ENCODE assay signal across 2 cellular contexts in genomic region chr19:16482745-16483144, GRCh38.
A peak's percentile ranks its signal among the peaks of the same experiment; 100 is the strongest.
TF ChIP-seq lines count a peak whose summit lies in the region.

No MANE protein-coding gene starts in this region.

TF ChIP-seq in HepG2, 621 proteins besides CTCF, POLR2A, EP300 and RAD21:
- TF ChIP-seq ZNF501 (CRISPR knock-in tag; IDR thresholded peaks at IDR 0.05): no peak
- TF ChIP-seq CEBPG (CRISPR knock-in tag; IDR thresholded peaks at IDR 0.05): 0 out of 2 replicates have a peak, but pooled peaks have one; percentile 10
- no peak for TF ChIP-seq ZHX2 (IDR thresholded peaks at IDR 0.05; ENCODE audit: low read depth)
- no peak for TF ChIP-seq ZHX2 (CRISPR knock-in tag; IDR thresholded peaks at IDR 0.05; ENCODE audit: borderline replicate concordance)
- peak; percentile 47; the same call in 1 of the 2 replicates for TF ChIP-seq CEBPB (IDR thresholded peaks at IDR 0.05; ENCODE audit: borderline replicate concordance, low read depth, low read length)
- TF ChIP-seq ZNF770 (CRISPR knock-in tag; IDR thresholded peaks at IDR 0.05): peak; percentile 89
- no peak for TF ChIP-seq MAFF (IDR thresholded peaks at IDR 0.05; ENCODE audit: low read depth, low read length)

TF ChIP-seq in Ishikawa, 13 proteins besides CTCF, POLR2A, EP300 and RAD21:
- no peak for TF ChIP-seq ZBTB7A (IDR thresholded peaks at IDR 0.05; ENCODE audit: low read depth)
- peak; percentile 32; the same call in 1 of the 2 replicates for TF ChIP-seq CEBPB (IDR thresholded peaks at IDR 0.05)
TF ChIP-seq in Ishikawa: peak in this region for 1.
